1 cellular context compared by ENCODE assay signal in the genomic region with DNA sequence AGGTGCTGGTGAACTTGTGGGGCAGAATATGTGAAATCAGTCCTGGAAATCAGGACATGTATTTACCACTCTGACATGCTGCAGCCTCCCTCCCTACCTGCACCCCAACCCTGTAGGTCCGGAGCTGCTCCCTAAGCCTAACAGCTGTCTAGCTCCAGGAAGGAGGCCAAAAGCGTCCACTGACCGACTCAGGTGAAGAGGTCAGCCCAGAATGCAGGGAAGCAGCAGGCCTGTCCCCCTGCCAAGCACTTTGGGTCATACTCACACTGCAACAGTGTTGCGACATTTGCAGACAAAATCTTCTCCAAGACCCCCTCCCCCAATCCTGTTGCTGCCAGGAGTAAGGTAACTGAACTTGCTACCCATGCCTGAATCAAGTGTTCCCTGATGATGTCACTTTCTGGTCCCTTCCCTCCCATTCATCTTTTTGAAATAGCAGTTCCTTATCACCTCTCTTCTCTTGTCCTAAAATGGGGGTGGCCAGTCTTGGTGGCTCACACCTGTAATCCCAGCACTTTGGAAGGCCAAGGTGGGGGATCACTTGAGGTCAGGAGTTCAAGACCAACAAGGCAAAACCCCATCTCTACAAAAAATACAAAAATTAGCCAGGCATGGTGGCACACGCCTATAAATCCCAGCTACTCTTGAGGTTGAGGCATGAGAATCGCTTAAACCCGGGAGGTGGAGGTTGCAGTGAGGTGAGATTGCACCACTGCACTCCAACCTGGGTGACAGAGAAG.
TF ChIP-seq lines count a peak whose summit lies in the region.

No MANE protein-coding gene starts in this region.

TF ChIP-seq in HEK293, 187 proteins besides CTCF, POLR2A, EP300 and RAD21 (continued from another document and continues in another):
- TF ChIP-seq, protein P1, sequence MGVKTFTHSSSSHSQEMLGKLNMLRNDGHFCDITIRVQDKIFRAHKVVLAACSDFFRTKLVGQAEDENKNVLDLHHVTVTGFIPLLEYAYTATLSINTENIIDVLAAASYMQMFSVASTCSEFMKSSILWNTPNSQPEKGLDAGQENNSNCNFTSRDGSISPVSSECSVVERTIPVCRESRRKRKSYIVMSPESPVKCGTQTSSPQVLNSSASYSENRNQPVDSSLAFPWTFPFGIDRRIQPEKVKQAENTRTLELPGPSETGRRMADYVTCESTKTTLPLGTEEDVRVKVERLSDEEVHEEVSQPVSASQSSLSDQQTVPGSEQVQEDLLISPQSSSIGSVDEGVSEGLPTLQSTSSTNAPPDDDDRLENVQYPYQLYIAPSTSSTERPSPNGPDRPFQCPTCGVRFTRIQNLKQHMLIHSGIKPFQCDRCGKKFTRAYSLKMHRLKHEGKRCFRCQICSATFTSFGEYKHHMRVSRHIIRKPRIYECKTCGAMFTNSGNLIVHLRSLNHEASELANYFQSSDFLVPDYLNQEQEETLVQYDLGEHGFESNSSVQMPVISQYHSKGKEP (tag by site-specific recombination; IDR thresholded peaks at IDR 0.05) = no peak
- TF ChIP-seq, protein P2, sequence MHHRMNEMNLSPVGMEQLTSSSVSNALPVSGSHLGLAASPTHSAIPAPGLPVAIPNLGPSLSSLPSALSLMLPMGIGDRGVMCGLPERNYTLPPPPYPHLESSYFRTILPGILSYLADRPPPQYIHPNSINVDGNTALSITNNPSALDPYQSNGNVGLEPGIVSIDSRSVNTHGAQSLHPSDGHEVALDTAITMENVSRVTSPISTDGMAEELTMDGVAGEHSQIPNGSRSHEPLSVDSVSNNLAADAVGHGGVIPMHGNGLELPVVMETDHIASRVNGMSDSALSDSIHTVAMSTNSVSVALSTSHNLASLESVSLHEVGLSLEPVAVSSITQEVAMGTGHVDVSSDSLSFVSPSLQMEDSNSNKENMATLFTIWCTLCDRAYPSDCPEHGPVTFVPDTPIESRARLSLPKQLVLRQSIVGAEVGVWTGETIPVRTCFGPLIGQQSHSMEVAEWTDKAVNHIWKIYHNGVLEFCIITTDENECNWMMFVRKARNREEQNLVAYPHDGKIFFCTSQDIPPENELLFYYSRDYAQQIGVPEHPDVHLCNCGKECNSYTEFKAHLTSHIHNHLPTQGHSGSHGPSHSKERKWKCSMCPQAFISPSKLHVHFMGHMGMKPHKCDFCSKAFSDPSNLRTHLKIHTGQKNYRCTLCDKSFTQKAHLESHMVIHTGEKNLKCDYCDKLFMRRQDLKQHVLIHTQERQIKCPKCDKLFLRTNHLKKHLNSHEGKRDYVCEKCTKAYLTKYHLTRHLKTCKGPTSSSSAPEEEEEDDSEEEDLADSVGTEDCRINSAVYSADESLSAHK (tag by site-specific recombination; IDR thresholded peaks at IDR 0.05) = no peak
- TF ChIP-seq ZNF560 (tag by site-specific recombination; IDR thresholded peaks at IDR 0.05; ENCODE audit: borderline replicate concordance) (no peak), ZNF658 (tag by site-specific recombination; IDR thresholded peaks at IDR 0.05) (no peak), ZNF184 (tag by site-specific recombination; IDR thresholded peaks at IDR 0.05) (no peak), ZIC2 (tag by site-specific recombination; IDR thresholded peaks at IDR 0.05) (no peak), HOXD13 (CRISPR knock-in tag; IDR thresholded peaks at IDR 0.05; ENCODE audit: borderline replicate concordance) (no peak), ZNF707 (tag by site-specific recombination; IDR thresholded peaks at IDR 0.05) (no peak), ZNF664 (tag by site-specific recombination; IDR thresholded peaks at IDR 0.05) (no peak), ZFP3 (tag by site-specific recombination; IDR thresholded peaks at IDR 0.05; ENCODE audit: low read depth) (no peak), ZNF747 (tag by site-specific recombination; IDR thresholded peaks at IDR 0.05) (no peak), ZNF248 (tag by site-specific recombination; IDR thresholded peaks at IDR 0.05) (no peak), OSR2 (tag by site-specific recombination; IDR thresholded peaks at IDR 0.05) (no peak), ZNF121 (tag by site-specific recombination; IDR thresholded peaks at IDR 0.05) (no peak), GLI4 (tag by site-specific recombination; IDR thresholded peaks at IDR 0.05) (no peak), HOXA7 (CRISPR knock-in tag; IDR thresholded peaks at IDR 0.05; ENCODE audit: borderline replicate concordance) (no peak), GLIS1 (tag by site-specific recombination; IDR thresholded peaks at IDR 0.05) (no peak), ZNF266 (tag by site-specific recombination; IDR thresholded peaks at IDR 0.05; ENCODE audit: low read depth) (no peak), SALL2 (tag by site-specific recombination; IDR thresholded peaks at IDR 0.05; ENCODE audit: borderline replicate concordance) (no peak), SP2 (tag by site-specific recombination; IDR thresholded peaks at IDR 0.05) (no peak), TRIM28 (IDR thresholded peaks at IDR 0.05; ENCODE audit: borderline replicate concordance, low read length) (no peak), ZNF2 (tag by site-specific recombination; IDR thresholded peaks at IDR 0.05) (no peak), ZNF510 (tag by site-specific recombination; IDR thresholded peaks at IDR 0.05; ENCODE audit: insufficient replicate concordance) (no peak), ZFP41 (tag by site-specific recombination; IDR thresholded peaks at IDR 0.05; ENCODE audit: borderline replicate concordance) (no peak), ZNF335 (tag by site-specific recombination; conservative IDR thresholded peaks at IDR 0.05) (peak; percentile 97), ZNF140 (tag by site-specific recombination; IDR thresholded peaks at IDR 0.05) (no peak), ZNF776 (tag by site-specific recombination; IDR thresholded peaks at IDR 0.05; ENCODE audit: borderline replicate concordance) (no peak), ZBTB8A (tag by site-specific recombination; IDR thresholded peaks at IDR 0.05) (no peak), ZNF621 (tag by site-specific recombination; IDR thresholded peaks at IDR 0.05) (no peak), REPIN1 (tag by site-specific recombination; IDR thresholded peaks at IDR 0.05; ENCODE audit: low read depth) (no peak)
- TF ChIP-seq, protein P3, sequence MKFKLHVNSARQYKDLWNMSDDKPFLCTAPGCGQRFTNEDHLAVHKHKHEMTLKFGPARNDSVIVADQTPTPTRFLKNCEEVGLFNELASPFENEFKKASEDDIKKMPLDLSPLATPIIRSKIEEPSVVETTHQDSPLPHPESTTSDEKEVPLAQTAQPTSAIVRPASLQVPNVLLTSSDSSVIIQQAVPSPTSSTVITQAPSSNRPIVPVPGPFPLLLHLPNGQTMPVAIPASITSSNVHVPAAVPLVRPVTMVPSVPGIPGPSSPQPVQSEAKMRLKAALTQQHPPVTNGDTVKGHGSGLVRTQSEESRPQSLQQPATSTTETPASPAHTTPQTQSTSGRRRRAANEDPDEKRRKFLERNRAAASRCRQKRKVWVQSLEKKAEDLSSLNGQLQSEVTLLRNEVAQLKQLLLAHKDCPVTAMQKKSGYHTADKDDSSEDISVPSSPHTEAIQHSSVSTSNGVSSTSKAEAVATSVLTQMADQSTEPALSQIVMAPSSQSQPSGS (tag by site-specific recombination; IDR thresholded peaks at IDR 0.05; ENCODE audit: low read depth) = peak; percentile 94
- TF ChIP-seq, protein P4, sequence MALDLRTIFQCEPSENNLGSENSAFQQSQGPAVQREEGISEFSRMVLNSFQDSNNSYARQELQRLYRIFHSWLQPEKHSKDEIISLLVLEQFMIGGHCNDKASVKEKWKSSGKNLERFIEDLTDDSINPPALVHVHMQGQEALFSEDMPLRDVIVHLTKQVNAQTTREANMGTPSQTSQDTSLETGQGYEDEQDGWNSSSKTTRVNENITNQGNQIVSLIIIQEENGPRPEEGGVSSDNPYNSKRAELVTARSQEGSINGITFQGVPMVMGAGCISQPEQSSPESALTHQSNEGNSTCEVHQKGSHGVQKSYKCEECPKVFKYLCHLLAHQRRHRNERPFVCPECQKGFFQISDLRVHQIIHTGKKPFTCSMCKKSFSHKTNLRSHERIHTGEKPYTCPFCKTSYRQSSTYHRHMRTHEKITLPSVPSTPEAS (tag by site-specific recombination; IDR thresholded peaks at IDR 0.05) = no peak
- TF ChIP-seq, protein P5, sequence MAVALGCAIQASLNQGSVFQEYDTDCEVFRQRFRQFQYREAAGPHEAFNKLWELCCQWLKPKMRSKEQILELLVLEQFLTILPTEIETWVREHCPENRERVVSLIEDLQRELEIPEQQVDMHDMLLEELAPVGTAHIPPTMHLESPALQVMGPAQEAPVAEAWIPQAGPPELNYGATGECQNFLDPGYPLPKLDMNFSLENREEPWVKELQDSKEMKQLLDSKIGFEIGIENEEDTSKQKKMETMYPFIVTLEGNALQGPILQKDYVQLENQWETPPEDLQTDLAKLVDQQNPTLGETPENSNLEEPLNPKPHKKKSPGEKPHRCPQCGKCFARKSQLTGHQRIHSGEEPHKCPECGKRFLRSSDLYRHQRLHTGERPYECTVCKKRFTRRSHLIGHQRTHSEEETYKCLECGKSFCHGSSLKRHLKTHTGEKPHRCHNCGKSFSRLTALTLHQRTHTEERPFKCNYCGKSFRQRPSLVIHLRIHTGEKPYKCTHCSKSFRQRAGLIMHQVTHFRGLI (tag by site-specific recombination; IDR thresholded peaks at IDR 0.05) = no peak
- TF ChIP-seq, protein P6, sequence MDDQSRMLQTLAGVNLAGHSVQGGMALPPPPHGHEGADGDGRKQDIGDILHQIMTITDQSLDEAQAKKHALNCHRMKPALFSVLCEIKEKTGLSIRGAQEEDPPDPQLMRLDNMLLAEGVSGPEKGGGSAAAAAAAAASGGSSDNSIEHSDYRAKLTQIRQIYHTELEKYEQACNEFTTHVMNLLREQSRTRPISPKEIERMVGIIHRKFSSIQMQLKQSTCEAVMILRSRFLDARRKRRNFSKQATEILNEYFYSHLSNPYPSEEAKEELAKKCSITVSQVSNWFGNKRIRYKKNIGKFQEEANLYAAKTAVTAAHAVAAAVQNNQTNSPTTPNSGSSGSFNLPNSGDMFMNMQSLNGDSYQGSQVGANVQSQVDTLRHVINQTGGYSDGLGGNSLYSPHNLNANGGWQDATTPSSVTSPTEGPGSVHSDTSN (CRISPR knock-in tag; IDR thresholded peaks at IDR 0.05) = no peak
- TF ChIP-seq, protein P7, sequence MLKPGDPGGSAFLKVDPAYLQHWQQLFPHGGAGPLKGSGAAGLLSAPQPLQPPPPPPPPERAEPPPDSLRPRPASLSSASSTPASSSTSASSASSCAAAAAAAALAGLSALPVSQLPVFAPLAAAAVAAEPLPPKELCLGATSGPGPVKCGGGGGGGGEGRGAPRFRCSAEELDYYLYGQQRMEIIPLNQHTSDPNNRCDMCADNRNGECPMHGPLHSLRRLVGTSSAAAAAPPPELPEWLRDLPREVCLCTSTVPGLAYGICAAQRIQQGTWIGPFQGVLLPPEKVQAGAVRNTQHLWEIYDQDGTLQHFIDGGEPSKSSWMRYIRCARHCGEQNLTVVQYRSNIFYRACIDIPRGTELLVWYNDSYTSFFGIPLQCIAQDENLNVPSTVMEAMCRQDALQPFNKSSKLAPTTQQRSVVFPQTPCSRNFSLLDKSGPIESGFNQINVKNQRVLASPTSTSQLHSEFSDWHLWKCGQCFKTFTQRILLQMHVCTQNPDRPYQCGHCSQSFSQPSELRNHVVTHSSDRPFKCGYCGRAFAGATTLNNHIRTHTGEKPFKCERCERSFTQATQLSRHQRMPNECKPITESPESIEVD (tag by site-specific recombination; IDR thresholded peaks at IDR 0.05) = no peak
- TF ChIP-seq, protein P8, sequence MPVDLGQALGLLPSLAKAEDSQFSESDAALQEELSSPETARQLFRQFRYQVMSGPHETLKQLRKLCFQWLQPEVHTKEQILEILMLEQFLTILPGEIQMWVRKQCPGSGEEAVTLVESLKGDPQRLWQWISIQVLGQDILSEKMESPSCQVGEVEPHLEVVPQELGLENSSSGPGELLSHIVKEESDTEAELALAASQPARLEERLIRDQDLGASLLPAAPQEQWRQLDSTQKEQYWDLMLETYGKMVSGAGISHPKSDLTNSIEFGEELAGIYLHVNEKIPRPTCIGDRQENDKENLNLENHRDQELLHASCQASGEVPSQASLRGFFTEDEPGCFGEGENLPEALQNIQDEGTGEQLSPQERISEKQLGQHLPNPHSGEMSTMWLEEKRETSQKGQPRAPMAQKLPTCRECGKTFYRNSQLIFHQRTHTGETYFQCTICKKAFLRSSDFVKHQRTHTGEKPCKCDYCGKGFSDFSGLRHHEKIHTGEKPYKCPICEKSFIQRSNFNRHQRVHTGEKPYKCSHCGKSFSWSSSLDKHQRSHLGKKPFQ (tag by site-specific recombination; IDR thresholded peaks at IDR 0.05) = no peak; the same call in 1 of the 2 replicates
- TF ChIP-seq, protein P9, sequence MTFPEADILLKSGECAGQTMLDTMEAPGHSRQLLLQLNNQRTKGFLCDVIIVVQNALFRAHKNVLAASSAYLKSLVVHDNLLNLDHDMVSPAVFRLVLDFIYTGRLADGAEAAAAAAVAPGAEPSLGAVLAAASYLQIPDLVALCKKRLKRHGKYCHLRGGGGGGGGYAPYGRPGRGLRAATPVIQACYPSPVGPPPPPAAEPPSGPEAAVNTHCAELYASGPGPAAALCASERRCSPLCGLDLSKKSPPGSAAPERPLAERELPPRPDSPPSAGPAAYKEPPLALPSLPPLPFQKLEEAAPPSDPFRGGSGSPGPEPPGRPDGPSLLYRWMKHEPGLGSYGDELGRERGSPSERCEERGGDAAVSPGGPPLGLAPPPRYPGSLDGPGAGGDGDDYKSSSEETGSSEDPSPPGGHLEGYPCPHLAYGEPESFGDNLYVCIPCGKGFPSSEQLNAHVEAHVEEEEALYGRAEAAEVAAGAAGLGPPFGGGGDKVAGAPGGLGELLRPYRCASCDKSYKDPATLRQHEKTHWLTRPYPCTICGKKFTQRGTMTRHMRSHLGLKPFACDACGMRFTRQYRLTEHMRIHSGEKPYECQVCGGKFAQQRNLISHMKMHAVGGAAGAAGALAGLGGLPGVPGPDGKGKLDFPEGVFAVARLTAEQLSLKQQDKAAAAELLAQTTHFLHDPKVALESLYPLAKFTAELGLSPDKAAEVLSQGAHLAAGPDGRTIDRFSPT (tag by site-specific recombination; IDR thresholded peaks at IDR 0.05) = no peak
- TF ChIP-seq, protein P10, sequence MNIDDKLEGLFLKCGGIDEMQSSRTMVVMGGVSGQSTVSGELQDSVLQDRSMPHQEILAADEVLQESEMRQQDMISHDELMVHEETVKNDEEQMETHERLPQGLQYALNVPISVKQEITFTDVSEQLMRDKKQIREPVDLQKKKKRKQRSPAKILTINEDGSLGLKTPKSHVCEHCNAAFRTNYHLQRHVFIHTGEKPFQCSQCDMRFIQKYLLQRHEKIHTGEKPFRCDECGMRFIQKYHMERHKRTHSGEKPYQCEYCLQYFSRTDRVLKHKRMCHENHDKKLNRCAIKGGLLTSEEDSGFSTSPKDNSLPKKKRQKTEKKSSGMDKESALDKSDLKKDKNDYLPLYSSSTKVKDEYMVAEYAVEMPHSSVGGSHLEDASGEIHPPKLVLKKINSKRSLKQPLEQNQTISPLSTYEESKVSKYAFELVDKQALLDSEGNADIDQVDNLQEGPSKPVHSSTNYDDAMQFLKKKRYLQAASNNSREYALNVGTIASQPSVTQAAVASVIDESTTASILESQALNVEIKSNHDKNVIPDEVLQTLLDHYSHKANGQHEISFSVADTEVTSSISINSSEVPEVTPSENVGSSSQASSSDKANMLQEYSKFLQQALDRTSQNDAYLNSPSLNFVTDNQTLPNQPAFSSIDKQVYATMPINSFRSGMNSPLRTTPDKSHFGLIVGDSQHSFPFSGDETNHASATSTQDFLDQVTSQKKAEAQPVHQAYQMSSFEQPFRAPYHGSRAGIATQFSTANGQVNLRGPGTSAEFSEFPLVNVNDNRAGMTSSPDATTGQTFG (tag by site-specific recombination; IDR thresholded peaks at IDR 0.05; ENCODE audit: borderline replicate concordance) = no peak
- TF ChIP-seq, protein P11, sequence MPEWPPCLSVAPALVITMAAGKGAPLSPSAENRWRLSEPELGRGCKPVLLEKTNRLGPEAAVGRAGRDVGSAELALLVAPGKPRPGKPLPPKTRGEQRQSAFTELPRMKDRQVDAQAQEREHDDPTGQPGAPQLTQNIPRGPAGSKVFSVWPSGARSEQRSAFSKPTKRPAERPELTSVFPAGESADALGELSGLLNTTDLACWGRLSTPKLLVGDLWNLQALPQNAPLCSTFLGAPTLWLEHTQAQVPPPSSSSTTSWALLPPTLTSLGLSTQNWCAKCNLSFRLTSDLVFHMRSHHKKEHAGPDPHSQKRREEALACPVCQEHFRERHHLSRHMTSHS (tag by site-specific recombination; IDR thresholded peaks at IDR 0.05) = no peak
